Comparison of ENCODE assay signal across 17 cellular contexts in genomic region chr9:13717356-13718057, GRCh38.
DNase-seq lines count a peak whose midpoint lies in the region; ATAC-seq and TF ChIP-seq lines count a peak whose summit lies in the region.
"Had no signal": no experiment of that assay in that cellular context is flagged by ENCODE, and none has a peak within 500 bp of the region (broad histone marks: within the 10 kb centered on the region; RNA-seq: fewer than 3 reads in every experiment).

No MANE protein-coding gene starts in this region.

- H3K36me3 ChIP-seq in PC-9 (ENCODE audit: low read depth) (no peaks in the 10 kb centered on the region), osteoblast (ENCODE audit: insufficient read depth, low read length) (no peaks in the 10 kb centered on the region)

- DNase-seq in NCI-H1694 treated with DMSO at 0.1 percent for 48 hours (lab: John Stamatoyannopoulos, UW) (peak; percentile 41), NCI-H1694 (lab: John Stamatoyannopoulos, UW) (no peak), PC-9 (no peak), choroid plexus epithelial cell (ENCODE audit: low read depth) (peak; percentile 70), osteoblast (ENCODE audit: insufficient read length, low spot score, missing footprints) (no peak), RWPE1 (ENCODE audit: low spot score) (no peak), NCI-H187 (lab: John Stamatoyannopoulos, UW) (no peak)
- DNase-seq: 8988T; activated CD4-positive, alpha-beta T cell treated with anti-CD3 and anti-CD28 coated beads, Interleukin-2, amount 50 U/mL, for 1 hour; C1 segment of cervical spinal cord; DND-41; natural killer cell; NCI-H2171; SIG-M5; stimulated activated naive CD4-positive, alpha-beta T cell had no signal

- BruUV-seq in PC-9 (replicated peaks; lab: Mats Ljungman, UMichigan), result no TSS peak

- TF ChIP-seq CTCF in PC-9 (conservative IDR thresholded peaks at IDR 0.05) (no peak), choroid plexus epithelial cell (conservative IDR thresholded peaks at IDR 0.05; ENCODE audit: low read depth, low read length) (no peak), osteoblast (IDR thresholded peaks at IDR 0.05; ENCODE audit: extremely low read depth, low read depth, low read length) (no peak), RWPE1 (conservative IDR thresholded peaks at IDR 0.05; ENCODE audit: low read depth) (no peak)

- intact Hi-C loops in PC-9 (cut with micrococcal nuclease; ENCODE audit: unreplicated experiment), result no loop called here

- no peak overlapping the region for H2AFZ ChIP-seq in PC-9
- H2AFZ ChIP-seq in osteoblast (ENCODE audit: low read length), result no peak overlapping the region

- no peaks in the 10 kb centered on the region for H3K9me3 ChIP-seq in PC-9 (ENCODE audit: insufficient read depth, low read depth)
- no peaks in the 10 kb centered on the region for H3K9me3 ChIP-seq in osteoblast (ENCODE audit: low read depth, low read length)

- ATAC-seq in HG03175 (IDR thresholded peaks at IDR 0.05; ENCODE audit: unreplicated experiment), result no peak
- ATAC-seq: natural killer cell had no signal

- peaks cover 17% of the 10 kb centered on the region; the same call in 1 of the 2 replicates for H3F3A ChIP-seq in PC-9 (ENCODE audit: insufficient read depth, low read depth)

- no peaks in the 10 kb centered on the region for H3K9me2 ChIP-seq in PC-9 (ENCODE audit: insufficient read depth)

- H4K20me1 ChIP-seq in PC-9 (ENCODE audit: insufficient read depth) (no peaks in the 10 kb centered on the region), osteoblast (ENCODE audit: insufficient read depth, low read length) (no peaks in the 10 kb centered on the region)

- H3K4me2 ChIP-seq in PC-9 (peak overlapping the region; percentile 8; the same call in 1 of the 2 replicates), osteoblast (ENCODE audit: insufficient read depth, low read length) (peak overlapping the region; percentile 8)

- H3K27me3 ChIP-seq in PC-9 (ENCODE audit: insufficient read depth, low read depth) (no peaks in the 10 kb centered on the region), osteoblast (ENCODE audit: insufficient read depth, low read length) (peaks cover 5% of the 10 kb centered on the region)
- H3K27me3 ChIP-seq: foreskin keratinocyte had no signal

- H3K27ac ChIP-seq in PC-9 (no peak overlapping the region), osteoblast (ENCODE audit: low read depth, low read length) (peak overlapping the region; percentile 59), RWPE1 (no peak overlapping the region)
- H3K27ac ChIP-seq: foreskin keratinocyte had no signal

- CTCF ChIA-PET in PC-9 (lab: Charles Lee) (no interaction called here), RWPE1 (lab: Yijun Ruan, JAX) (no interaction called here)

- POLR2A ChIA-PET in PC-9 (lab: Charles Lee; ENCODE audit: unreplicated experiment), result no interaction called here
- POLR2A ChIA-PET in RWPE1 (lab: Yijun Ruan, JAX; ENCODE audit: low non-redundant PET), result no interaction called here

- H3K79me2 ChIP-seq in PC-9 (ENCODE audit: low read depth), result no peaks in the 10 kb centered on the region
- H3K79me2 ChIP-seq in osteoblast (ENCODE audit: insufficient read depth, low read length), result no peaks in the 10 kb centered on the region

- H3K4me3 ChIP-seq in PC-9, result no peak overlapping the region
- no peak overlapping the region for H3K4me3 ChIP-seq in choroid plexus epithelial cell (ENCODE audit: low read depth, low read length)
- no peak overlapping the region for H3K4me3 ChIP-seq in osteoblast (ENCODE audit: insufficient read depth, low read length)

- H3K4me1 ChIP-seq in PC-9 (replicated peaks; ENCODE audit: insufficient read depth) (peaks cover 22% of the 10 kb centered on the region), osteoblast (ENCODE audit: insufficient read depth, low read length) (peaks cover 38% of the 10 kb centered on the region)

Comparison
In these comparisons a context has a peak if more than half of its experiments do, and no peak if none do; other contexts are left out.
1. DNase-seq: peak in NCI-H1694 treated with DMSO at 0.1 percent for 48 hours (single experiment) and choroid plexus epithelial cell (single experiment); none in NCI-H1694 (single experiment), PC-9 (0 of 2), osteoblast (single experiment), RWPE1 (single experiment) and NCI-H187 (0 of 2).